In genomic region chr16:31074814-31075183, GRCh38 we compare ENCODE assay signal across 8 cellular contexts. TPM values are rescaled to one million over a fixed set of nuclear protein-coding genes. Genes with fewer than 3 reads are reported as not detected.
DNase-seq lines count a peak whose midpoint lies in the region; ATAC-seq and TF ChIP-seq lines count a peak whose summit lies in the region.

No MANE protein-coding gene starts in this region.

- peak overlapping the region; percentile 92 for H2AK5ac ChIP-seq in IMR-90 (ENCODE audit: low read depth, low read length)

- H3K79me1 ChIP-seq in IMR-90 (ENCODE audit: low read depth in 1 of 2, low read length in 2 of 2): peaks cover 14 to 59% of the 10 kb centered on the region in 2 experiments

- H3K36me3 ChIP-seq in IMR-90 (ENCODE audit: control insufficient read depth, insufficient read depth, low read length) (peaks cover 36% of the 10 kb centered on the region), mucosa of rectum (ENCODE audit: control insufficient read depth in 2 of 2, insufficient read depth in 2 of 2, low read length in 2 of 2) (peaks cover 34 to 40% of the 10 kb centered on the region in 2 donors)

- dilution Hi-C loops in IMR-90 (cut with HindIII; ENCODE audit: low sequenced_read_pairs, unreplicated experiment): no loop called here

- peak overlapping the region; percentile 90 for H3K4ac ChIP-seq in IMR-90 (ENCODE audit: low read depth, low read length)

- no peaks in the 10 kb centered on the region for H3K9me1 ChIP-seq in IMR-90 (ENCODE audit: insufficient read depth, low read length)

- H3K4me1 ChIP-seq in IMR-90 (ENCODE audit: control insufficient read depth, insufficient read depth, low read length) (peaks cover 6% of the 10 kb centered on the region), mucosa of rectum (ENCODE audit: control insufficient read depth in 2 of 2, insufficient read depth in 2 of 2, low read length in 2 of 2) (peaks cover 22% of the 10 kb centered on the region in 2 donors)

- intact Hi-C loops in IMR-90 (cut with micrococcal nuclease): loop anchor here (1.0 to 10.0 kb wide), 3 partner anchors 77 to 120 kb away; partner anchors contain the start of genes HSD3B7 and SETD1A

- ATAC-seq in IMR-90 (ENCODE audit: low read depth): no peak

- peak overlapping the region; percentile 91 for H2AFZ ChIP-seq in IMR-90 (replicated peaks; ENCODE audit: low read length, poor library complexity)

- no peaks in the 10 kb centered on the region for H3K27me3 ChIP-seq in IMR-90 (ENCODE audit: control insufficient read depth, insufficient read depth, low read length)
- no peaks in the 10 kb centered on the region for H3K27me3 ChIP-seq in mucosa of rectum (ENCODE audit: control insufficient read depth in 2 of 2, insufficient read depth in 2 of 2, low read length in 2 of 2)

- DNase-seq in IMR-90 (peak; percentile 12), cardiac fibroblast (ENCODE audit: low read depth in 2 of 2) (peak in 1 of 2 donors; percentile 18), cerebellar nuclear complex (lab: John Stamatoyannopoulos, UW) (no peak), GM10248 (ENCODE audit: extremely low spot score) (no peak), SIG-M5 treated with dmso at 0.1 percent for 504 hours (lab: John Stamatoyannopoulos, UW; ENCODE audit: unreplicated experiment) (no peak), NCI-H2171 (lab: John Stamatoyannopoulos, UW) (no peak)

- peak overlapping the region; percentile 75; the same call in 1 of the 2 replicates for H4K91ac ChIP-seq in IMR-90 (ENCODE audit: insufficient read depth, low read depth, low read length)

- H3K9ac ChIP-seq in IMR-90 (ENCODE audit: low read depth, low read length) (peak overlapping the region; percentile 84), mucosa of rectum (ENCODE audit: low read depth in 1 of 2, low read length in 2 of 2) (peak overlapping the region; percentile 91)

- TF ChIP-seq RAD21 in IMR-90 (IDR thresholded peaks at IDR 0.05; ENCODE audit: low read length): no peak

- no peak overlapping the region for H3K18ac ChIP-seq in IMR-90 (ENCODE audit: low read depth, low read length)

- no peak overlapping the region for H2BK120ac ChIP-seq in IMR-90 (ENCODE audit: low read depth, low read length)

- H2BK5ac ChIP-seq in IMR-90 (ENCODE audit: low read depth, low read length, poor library complexity, severe bottlenecking): peak overlapping the region; percentile 81

- TF ChIP-seq CTCF in 22Rv1 (IDR thresholded peaks at IDR 0.05) (no peak), IMR-90 (conservative IDR thresholded peaks at IDR 0.05; ENCODE audit: low read depth, low read length) (no peak), cardiac fibroblast (IDR thresholded peaks at IDR 0.05; ENCODE audit: low read depth, low read length) (no peak), GM10248 (IDR thresholded peaks at IDR 0.05; ENCODE audit: control extremely low read depth, extremely low read depth, low read depth, missing control alignments) (no peak)

- peak overlapping the region; percentile 50; the same call in 1 of the 2 replicates for H3K56ac ChIP-seq in IMR-90 (ENCODE audit: extremely low read depth, insufficient read depth, low read length)

- peak overlapping the region; percentile 80 for H3K14ac ChIP-seq in IMR-90 (replicated peaks; ENCODE audit: low read depth, low read length)

- no peak for TF ChIP-seq POLR2A in IMR-90 (IDR thresholded peaks at IDR 0.05; ENCODE audit: low read depth, low read length)

- peak overlapping the region; percentile 94 for H3K4me2 ChIP-seq in IMR-90 (ENCODE audit: low read depth, low read length)

- peak overlapping the region; percentile 78 for H4K5ac ChIP-seq in IMR-90 (ENCODE audit: low read depth, low read length)

- no peak overlapping the region for H2BK15ac ChIP-seq in IMR-90 (ENCODE audit: low read depth, low read length)

- H2BK20ac ChIP-seq in IMR-90 (ENCODE audit: low read depth, low read length): no peak overlapping the region

- no CpG with 5 or more reads among the region's 7 CpGs for WGBS in IMR-90 (ENCODE audit: extremely low coverage in 2 of 2, insufficient read length in 1 of 2), 2 experiments

- POLR2A ChIA-PET in IMR-90 (lab: Charles Lee; ENCODE audit: unreplicated experiment) (no interaction called here), GM10248 (lab: Yijun Ruan, JAX) (interaction anchor here (1.5 to 3.3 kb wide), 4 partner anchors 12 to 105 kb away, joined by 4 to 21 read pairs (median 5); partner anchors contain the start of genes FUS and KAT8)

- BruUV-seq in IMR-90 (replicated peaks; lab: Mats Ljungman, UMichigan): no TSS peak

- in situ Hi-C loops in IMR-90 (cut with MboI; ENCODE audit: low sequenced_read_pairs): loop anchor here (10.0 kb wide), 1 partner anchor 390 kb away; no protein-coding TSS in a partner anchor

- no peaks in the 10 kb centered on the region for H3K9me3 ChIP-seq in IMR-90 (ENCODE audit: control insufficient read depth, insufficient read depth, low read length)
- H3K9me3 ChIP-seq in mucosa of rectum (ENCODE audit: control insufficient read depth in 2 of 2, low read length in 2 of 2): no peaks in the 10 kb centered on the region

- H3K27ac ChIP-seq in 22Rv1 (peak overlapping the region; percentile 92), IMR-90 (ENCODE audit: insufficient read depth, low read length) (peak overlapping the region; percentile 77), mucosa of rectum (ENCODE audit: low read depth in 2 of 2, low read length in 2 of 2) (peak overlapping the region; percentile 81 to 91)

- CTCF ChIA-PET in IMR-90 (lab: Yijun Ruan, JAX): interaction anchor here (1.0 kb wide), 1 partner anchor 17 kb away, joined by 4 read pairs; no protein-coding TSS in a partner anchor
- CTCF ChIA-PET in GM10248 (lab: Yijun Ruan, JAX): interaction anchor here (1.1 to 2.6 kb wide), 3 partner anchors 68 to 105 kb away, joined by 4 to 9 read pairs (median 9); partner anchors contain the start of gene HSD3B7

- H3K23ac ChIP-seq in IMR-90 (ENCODE audit: low read depth, low read length): peak overlapping the region; percentile 47

- H4K20me1 ChIP-seq in IMR-90 (ENCODE audit: insufficient read depth, low read length): no peaks in the 10 kb centered on the region; the same call in 1 of the 2 replicates

- peak overlapping the region; percentile 30 to 89; a peak in 2 of 4 replicates for H4K8ac ChIP-seq in IMR-90 (ENCODE audit: low read depth in 2 of 2, low read length in 2 of 2)

- peak overlapping the region; percentile 98 for H2AK9ac ChIP-seq in IMR-90 (replicated peaks; ENCODE audit: low read depth, low read length, poor library complexity)

- H3K4me3 ChIP-seq in IMR-90 (ENCODE audit: insufficient read depth, low read depth, low read length): peak overlapping the region; percentile 81
- peak overlapping the region; percentile 92 to 97 for H3K4me3 ChIP-seq in cardiac fibroblast (replicated peaks in 1 of 2; ENCODE audit: low read depth in 2 of 2, low read length in 2 of 2)
- peak overlapping the region; percentile 83 to 88 for H3K4me3 ChIP-seq in mucosa of rectum (ENCODE audit: low read length in 2 of 2)

TF ChIP-seq in IMR-90, 13 proteins besides CTCF, POLR2A, EP300 and RAD21:
- TF ChIP-seq MAZ (IDR thresholded peaks at IDR 0.05; ENCODE audit: borderline replicate concordance, low read depth, low read length) (no peak), CEBPB (IDR thresholded peaks at IDR 0.05; ENCODE audit: low read depth, low read length) (peak; percentile 57), MXI1 (IDR thresholded peaks at IDR 0.05; ENCODE audit: borderline replicate concordance, low read depth, low read length) (0 out of 2 replicates have a peak, but pooled peaks have one; percentile 22), USF2 (IDR thresholded peaks at IDR 0.05; ENCODE audit: low read depth, low read length) (no peak)

RNA-seq across cellular contexts. Expression of gene ZNF646, which starts 0.6 kb away (rescaled TPM):
- total RNA-seq in IMR-90 (2012; rRNA removed): 6.8 and 6.9 TPM in 2 replicates
- 4.9 and 5.5 TPM in 2 replicates for polyA plus RNA-seq in IMR-90 (2012; rRNA removed)
- 2.3 and 2.7 TPM in 2 replicates for polyA plus RNA-seq in IMR-90 (2012; cell fraction: cytosol; rRNA removed)
- 6.3 and 10.7 TPM in 2 replicates for polyA plus RNA-seq in IMR-90 (2012; cell fraction: nucleus; rRNA removed; ENCODE audit: low replicate concordance)

RNA-seq across cellular contexts. Expression of gene ZNF668, which starts 0.8 kb away (rescaled TPM):
- total RNA-seq in IMR-90 (2012; rRNA removed): 4.5 and 5.3 TPM in 2 replicates
- 11.6 and 15.4 TPM in 2 replicates for polyA plus RNA-seq in IMR-90 (2012; rRNA removed)
- polyA plus RNA-seq in IMR-90 (2012; cell fraction: cytosol; rRNA removed): 10.8 and 19.1 TPM in 2 replicates
- polyA plus RNA-seq in IMR-90 (2012; cell fraction: nucleus; rRNA removed; ENCODE audit: low replicate concordance): 9.0 and 26.5 TPM in 2 replicates

RNA-seq across cellular contexts. Expression of gene PRSS53, which starts 13.9 kb away (rescaled TPM):
- total RNA-seq in IMR-90 (2012; rRNA removed): 0.56 and 0.72 TPM in 2 replicates
- 5.4 and 5.9 TPM in 2 replicates for polyA plus RNA-seq in IMR-90 (2012; rRNA removed)
- 1.2 and 1.8 TPM in 2 replicates for polyA plus RNA-seq in IMR-90 (2012; cell fraction: cytosol; rRNA removed)
- polyA plus RNA-seq in IMR-90 (2012; cell fraction: nucleus; rRNA removed; ENCODE audit: low replicate concordance): 63.3 and 120 TPM in 2 replicates

RNA-seq across cellular contexts. Expression of gene VKORC1, which starts 19.8 kb away (rescaled TPM):
- total RNA-seq in IMR-90 (2012; rRNA removed): 61.9 and 65.2 TPM in 2 replicates
- 317 and 362 TPM in 2 replicates for polyA plus RNA-seq in IMR-90 (2012; rRNA removed)
- 544 and 807 TPM in 2 replicates for polyA plus RNA-seq in IMR-90 (2012; cell fraction: cytosol; rRNA removed)
- 203 and 293 TPM in 2 replicates for polyA plus RNA-seq in IMR-90 (2012; cell fraction: nucleus; rRNA removed; ENCODE audit: low replicate concordance)

RNA-seq across cellular contexts. Expression of gene BCKDK, which starts 33.4 kb away (rescaled TPM):
- total RNA-seq in IMR-90 (2012; rRNA removed): 24.4 and 26.0 TPM in 2 replicates
- polyA plus RNA-seq in IMR-90 (2012; rRNA removed): 79.3 and 89.7 TPM in 2 replicates
- polyA plus RNA-seq in IMR-90 (2012; cell fraction: cytosol; rRNA removed): 78.8 and 105 TPM in 2 replicates
- polyA plus RNA-seq in IMR-90 (2012; cell fraction: nucleus; rRNA removed; ENCODE audit: low replicate concordance): 56.0 and 112 TPM in 2 replicates
